Comparison of ENCODE assay signal across 10 cellular contexts in the genomic region with DNA sequence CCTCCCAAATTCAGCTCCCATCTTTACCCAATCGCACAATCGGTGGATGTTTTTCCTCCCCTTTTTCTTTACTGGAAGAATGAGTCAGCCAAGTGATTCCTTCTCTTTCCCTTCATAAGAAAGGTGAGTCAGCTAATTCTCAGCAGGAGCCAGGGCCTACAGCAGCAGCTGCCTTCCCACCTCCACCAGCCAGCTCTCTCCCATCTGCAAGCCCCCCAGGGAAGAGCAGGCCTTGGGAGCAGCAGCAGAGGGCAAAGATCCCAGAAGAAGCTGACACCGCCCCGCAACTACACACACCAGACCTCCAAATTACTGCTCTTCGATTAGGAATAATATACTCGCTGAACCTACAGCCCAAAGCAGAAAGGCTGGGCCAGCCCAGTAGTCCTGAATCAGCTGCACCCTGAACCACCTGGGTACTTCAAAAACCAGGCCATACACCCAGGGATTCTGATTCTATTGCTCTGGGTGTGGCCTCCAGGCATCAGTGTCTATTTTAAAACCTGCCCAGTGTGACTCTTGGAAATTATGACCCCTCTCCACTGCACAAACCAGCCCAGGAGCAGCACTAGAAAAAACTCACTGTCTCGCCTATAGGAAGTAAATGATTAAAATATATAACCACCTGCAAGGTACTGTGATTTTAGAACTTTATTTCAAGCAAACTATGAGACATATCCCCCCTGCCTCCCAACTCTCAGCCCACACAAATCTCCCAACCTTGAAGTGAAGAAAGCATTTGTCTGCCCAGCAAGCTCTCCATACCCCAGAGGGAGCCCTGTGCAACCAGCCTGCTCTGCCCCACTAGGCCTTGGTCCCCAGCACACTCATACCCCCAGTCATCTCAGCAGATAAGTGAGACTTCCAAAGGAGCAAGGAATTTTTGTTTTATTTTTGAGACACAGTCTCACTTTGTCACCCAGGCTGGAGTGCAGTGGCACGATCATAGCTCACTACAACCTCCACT. TPM values are rescaled to one million over a fixed set of nuclear protein-coding genes. Genes with fewer than 3 reads are reported as not detected.
DNase-seq lines count a peak whose midpoint lies in the region; ATAC-seq and TF ChIP-seq lines count a peak whose summit lies in the region.
"Had no signal": no experiment of that assay in that cellular context is flagged by ENCODE, and none has a peak within 500 bp of the region (broad histone marks: within the 10 kb centered on the region; RNA-seq: fewer than 3 reads in every experiment).

No MANE protein-coding gene starts in this region.

- POLR2A ChIA-PET in PC-9 (lab: Charles Lee; ENCODE audit: unreplicated experiment), result interaction anchor here (0.6 kb wide), 1 partner anchor 688 kb away, joined by 6 read pairs; no protein-coding TSS in a partner anchor

- intact Hi-C loops in PC-9 (cut with micrococcal nuclease; ENCODE audit: unreplicated experiment) (no loop called here), posterior vena cava (cut with DNase I) (no loop called here)

- no TSS peak for BruUV-seq in PC-9 (replicated peaks; lab: Mats Ljungman, UMichigan)

- no peaks in the 10 kb centered on the region for H3K27me3 ChIP-seq in PC-9 (ENCODE audit: insufficient read depth, low read depth)

- DNase-seq in GM04504 (ENCODE audit: low read depth) (peak; percentile 58), PC-9 (peak; percentile 35 to 66), pulmonary artery endothelial cell (ENCODE audit: low read depth, low spot score) (peak; percentile 33), CD1c-positive myeloid dendritic cell (ENCODE audit: extremely low spot score) (no peak), 8988T (no peak), posterior vena cava (ENCODE audit: low spot score) (no peak)
- DNase-seq: stimulated activated naive CD4-positive, alpha-beta T cell had no signal

- ATAC-seq in esophagus mucosa (peak; percentile 54), HG03159 (IDR thresholded peaks at IDR 0.05; ENCODE audit: unreplicated experiment) (no peak)

- H3K9me3 ChIP-seq in PC-9 (ENCODE audit: insufficient read depth, low read depth), result no peaks in the 10 kb centered on the region

- H3K36me3 ChIP-seq in PC-9 (ENCODE audit: low read depth), result no peaks in the 10 kb centered on the region

- H3K4me2 ChIP-seq in PC-9, result peak overlapping the region; percentile 41

- H2AFZ ChIP-seq in PC-9, result peak overlapping the region; percentile 40; the same call in 1 of the 2 replicates

- TF ChIP-seq CTCF in PC-9 (conservative IDR thresholded peaks at IDR 0.05), result no peak

- peaks cover 12% of the 10 kb centered on the region; the same call in 1 of the 2 replicates for H3F3A ChIP-seq in PC-9 (ENCODE audit: insufficient read depth, low read depth)

- H4K20me1 ChIP-seq in PC-9 (ENCODE audit: insufficient read depth), result no peaks in the 10 kb centered on the region

- peaks cover 25% of the 10 kb centered on the region for H3K4me1 ChIP-seq in PC-9 (replicated peaks; ENCODE audit: insufficient read depth)

- peak overlapping the region; percentile 68 for H3K27ac ChIP-seq in PC-9
- H3K27ac ChIP-seq: VCaP had no signal

- CTCF ChIA-PET in PC-9 (lab: Charles Lee), result interaction anchor here (0.6 kb wide), 1 partner anchor 921 kb away, joined by 14 read pairs; no protein-coding TSS in a partner anchor

- H3K4me3 ChIP-seq in PC-9, result no peak overlapping the region

- H3K79me2 ChIP-seq in PC-9 (ENCODE audit: low read depth), result peaks cover 21% of the 10 kb centered on the region

- H3K9me2 ChIP-seq in PC-9 (ENCODE audit: insufficient read depth), result no peaks in the 10 kb centered on the region

RNA-seq across cellular contexts. Expression of a gene that starts 7.3 kb away (rescaled TPM):
- total RNA-seq in PC-9 (2021), result 12.5 and 15.2 TPM in 2 replicates
- total RNA-seq in esophagus mucosa, result 12.2 TPM
- total RNA-seq in pulmonary artery endothelial cell, result 11.1 and 16.1 TPM in 2 replicates
- 10 to 100 TPM; 10.3 to 10.9 TPM for total RNA-seq in posterior vena cava

RNA-seq across cellular contexts. Expression of a gene that starts 48.6 kb away (rescaled TPM):
- total RNA-seq in PC-9 (2021), result 24.4 and 25.0 TPM in 2 replicates
- 10.4 TPM for total RNA-seq in esophagus mucosa
- 47.2 and 50.2 TPM in 2 replicates for total RNA-seq in pulmonary artery endothelial cell
- total RNA-seq in posterior vena cava, result 10 to 100 TPM; 29.3 to 39.2 TPM

Comparison
In these comparisons a context has a peak if more than half of its experiments do, and no peak if none do; other contexts are left out.
1. DNase-seq: peak in GM04504 (single experiment), PC-9 (2 of 2) and pulmonary artery endothelial cell (single experiment); none in CD1c-positive myeloid dendritic cell (single experiment), 8988T (single experiment) and posterior vena cava (single experiment).